In the genomic region with DNA sequence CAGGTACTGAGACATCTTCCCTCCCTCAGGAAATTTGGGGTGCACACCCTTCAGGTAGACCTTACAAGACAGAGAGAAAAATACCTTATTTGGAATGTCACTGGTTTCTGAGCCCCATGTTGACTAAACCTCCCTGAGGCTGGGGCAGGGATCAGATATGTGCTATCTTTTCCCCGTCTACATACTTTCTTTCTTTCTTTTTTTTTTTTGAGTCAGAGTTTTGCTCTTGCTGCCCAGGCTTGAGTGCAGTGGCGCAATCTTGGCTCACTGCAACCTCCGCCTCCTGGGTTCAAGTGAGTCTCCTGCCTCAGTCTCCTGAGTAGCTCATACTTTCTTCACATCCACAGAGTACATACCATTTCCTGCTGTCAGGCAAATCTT, we compare ENCODE assay signal across 9 cellular contexts. TPM values are rescaled to one million over a fixed set of nuclear protein-coding genes. Genes with fewer than 3 reads are reported as not detected.
DNase-seq lines count a peak whose midpoint lies in the region; ATAC-seq, FAIRE-seq and TF ChIP-seq lines count a peak whose summit lies in the region.
"Had no signal": no experiment of that assay in that cellular context is flagged by ENCODE, and none has a peak within 500 bp of the region (broad histone marks: within the 10 kb centered on the region; RNA-seq: fewer than 3 reads in every experiment).

No MANE protein-coding gene starts in this region.

- no peaks in the 10 kb centered on the region for H3K9me3 Mint-ChIP-seq in CD8-positive, alpha-beta memory T cell
- no peaks in the 10 kb centered on the region for H3K9me3 Mint-ChIP-seq in IgD-negative memory B cell

- H3K27ac ChIP-seq in CD8-positive, alpha-beta memory T cell (ENCODE audit: low read depth, low read length), result no peak overlapping the region
- H3K27ac ChIP-seq in neutrophil, result peak overlapping the region; percentile 97

- CTCF ChIA-PET in CD8-positive, alpha-beta memory T cell (lab: Charles Lee), result no interaction called here

- no peak overlapping the region for H3K4me3 ChIP-seq in CD8-positive, alpha-beta memory T cell (ENCODE audit: low read length)
- no peak overlapping the region for H3K4me3 ChIP-seq in bronchial epithelial cell (ENCODE audit: low read depth, low read length)
- no peak overlapping the region for H3K4me3 ChIP-seq in neutrophil (ENCODE audit: low read depth in 1 of 2, low read length in 1 of 2)

- H3K4me3 Mint-ChIP-seq in CD8-positive, alpha-beta memory T cell, result peak overlapping the region in 6 of 7 donors; percentile 32 to 93 (median 78)
- peak overlapping the region in 2 of 4 donors; percentile 85 to 88 for H3K4me3 Mint-ChIP-seq in IgD-negative memory B cell

- POLR2A ChIA-PET in CD8-positive, alpha-beta memory T cell (lab: Charles Lee), result interaction anchor here (0.9 kb wide), 1 partner anchor 11 kb away, joined by 3 read pairs; no protein-coding TSS in a partner anchor

- H3K27ac Mint-ChIP-seq in CD8-positive, alpha-beta memory T cell, result peak overlapping the region in 5 of 8 donors; percentile 29 to 97 (median 92)
- peak overlapping the region; percentile 38 to 74 (median 71) for H3K27ac Mint-ChIP-seq in IgD-negative memory B cell

- H3K9me3 ChIP-seq in CD8-positive, alpha-beta memory T cell (ENCODE audit: low read length), result no peaks in the 10 kb centered on the region
- H3K9me3 ChIP-seq in neutrophil, result no peaks in the 10 kb centered on the region

- no peaks in the 10 kb centered on the region for H3K27me3 Mint-ChIP-seq in CD8-positive, alpha-beta memory T cell
- H3K27me3 Mint-ChIP-seq in IgD-negative memory B cell, result peaks cover 2% of the 10 kb centered on the region

- H3K36me3 Mint-ChIP-seq in CD8-positive, alpha-beta memory T cell, result peaks cover 0 to 38% (median 6%) of the 10 kb centered on the region in 3 donors
- H3K36me3 Mint-ChIP-seq in IgD-negative memory B cell, result peaks cover 3% of the 10 kb centered on the region

- H3K27me3 ChIP-seq in CD8-positive, alpha-beta memory T cell (ENCODE audit: insufficient read depth, low read length, poor library complexity, severe bottlenecking), result no peaks in the 10 kb centered on the region
- H3K27me3 ChIP-seq in bronchial epithelial cell (ENCODE audit: control insufficient read depth, insufficient read depth, low read length) (no peaks in the 10 kb centered on the region), neutrophil (no peaks in the 10 kb centered on the region)
- H3K27me3 ChIP-seq: dorsolateral prefrontal cortex had no signal

- no peak for DNase-seq in CD8-positive, alpha-beta memory T cell
- DNase-seq in bronchial epithelial cell (ENCODE audit: low read depth) (peak; percentile 94), SK-N-DZ (ENCODE audit: low spot score) (no peak)
- no peak for DNase-seq in activated CD8-positive, alpha-beta memory T cell treated with anti-CD3 and anti-CD28 coated beads, Interleukin-2, amount 50 U/mL, for 4 hours
- DNase-seq: activated CD4-positive, CD25-positive, alpha-beta regulatory T cell treated with anti-CD3 and anti-CD28 coated beads, Interleukin-2, amount 50 U/mL, for 72 hours had no signal

- ATAC-seq in GM19455 (IDR thresholded peaks at IDR 0.05; ENCODE audit: unreplicated experiment), result no peak

- TF ChIP-seq CTCF in bronchial epithelial cell (IDR thresholded peaks at IDR 0.05; ENCODE audit: insufficient read depth, low read length, severe bottlenecking), result no peak
- TF ChIP-seq CTCF in neutrophil (IDR thresholded peaks at IDR 0.05), result no peak

- H3K36me3 ChIP-seq in CD8-positive, alpha-beta memory T cell (ENCODE audit: insufficient read depth, low read length), result peaks cover 8% of the 10 kb centered on the region
- peaks cover 31% of the 10 kb centered on the region for H3K36me3 ChIP-seq in bronchial epithelial cell (ENCODE audit: control insufficient read depth, insufficient read depth, low read length)
- H3K36me3 ChIP-seq in neutrophil, result peaks cover 42% of the 10 kb centered on the region

- peaks cover 27% of the 10 kb centered on the region for H3K4me1 ChIP-seq in CD8-positive, alpha-beta memory T cell (ENCODE audit: insufficient read depth, low read length)
- H3K4me1 ChIP-seq in neutrophil (ENCODE audit: control insufficient read depth in 1 of 2, insufficient read depth in 1 of 2, low read depth in 1 of 2, low read length in 1 of 2), result peaks cover 44 to 46% of the 10 kb centered on the region in 2 experiments

- H3K4me1 Mint-ChIP-seq in CD8-positive, alpha-beta memory T cell, result peaks cover 22 to 32% (median 25%) of the 10 kb centered on the region in 3 donors
- peaks cover 22 to 23% (median 22%) of the 10 kb centered on the region in 3 donors for H3K4me1 Mint-ChIP-seq in IgD-negative memory B cell

- no peak for FAIRE-seq in bronchial epithelial cell (lab: Jason Lieb, UNC)

RNA-seq across cellular contexts. Expression of gene CYB5R1, which starts 1.6 kb away (rescaled TPM):
- total RNA-seq in CD8-positive, alpha-beta memory T cell, result 10 to 100 TPM; 23.9 to 26.0 TPM
- 52.7 TPM for polyA plus RNA-seq in CD8-positive, alpha-beta memory T cell
- polyA plus RNA-seq in IgD-negative memory B cell, result 35.3 TPM
- 101 and 112 TPM in 2 replicates for total RNA-seq in bronchial epithelial cell
- polyA plus RNA-seq in SK-N-DZ (2014; cell fraction: cytosol; rRNA removed), result 22.5 and 28.9 TPM in 2 replicates
- 36.9 and 43.6 TPM in 2 replicates for polyA plus RNA-seq in SK-N-DZ (2014; cell fraction: nucleus; rRNA removed)

RNA-seq across cellular contexts. Expression of gene ADIPOR1, which starts 7.3 kb away (rescaled TPM):
- total RNA-seq in CD8-positive, alpha-beta memory T cell, result 10 to 100 TPM; 91.0 to 95.4 TPM
- polyA plus RNA-seq in CD8-positive, alpha-beta memory T cell, result 104 TPM
- polyA plus RNA-seq in IgD-negative memory B cell, result 91.5 TPM
- total RNA-seq in bronchial epithelial cell, result 178 and 212 TPM in 2 replicates
- 64.8 and 66.4 TPM in 2 replicates for polyA plus RNA-seq in SK-N-DZ (2014; cell fraction: cytosol; rRNA removed)
- polyA plus RNA-seq in SK-N-DZ (2014; cell fraction: nucleus; rRNA removed), result 34.2 and 46.6 TPM in 2 replicates

RNA-seq across cellular contexts. Expression of gene KLHL12, which starts 38.4 kb away (rescaled TPM):
- 10 to 100 TPM; 40.2 to 40.9 TPM for total RNA-seq in CD8-positive, alpha-beta memory T cell
- 21.2 TPM for polyA plus RNA-seq in CD8-positive, alpha-beta memory T cell
- polyA plus RNA-seq in IgD-negative memory B cell, result 15.3 TPM
- 51.1 and 71.6 TPM in 2 replicates for total RNA-seq in bronchial epithelial cell
- polyA plus RNA-seq in SK-N-DZ (2014; cell fraction: cytosol; rRNA removed), result 27.6 and 28.9 TPM in 2 replicates
- polyA plus RNA-seq in SK-N-DZ (2014; cell fraction: nucleus; rRNA removed), result 34.4 and 38.4 TPM in 2 replicates

RNA-seq across cellular contexts. Expression of gene TMEM183A, which starts 41.7 kb away (rescaled TPM):
- 10 to 100 TPM; 76.9 to 77.2 TPM for total RNA-seq in CD8-positive, alpha-beta memory T cell
- polyA plus RNA-seq in CD8-positive, alpha-beta memory T cell, result 55.4 TPM
- 46.7 TPM for polyA plus RNA-seq in IgD-negative memory B cell
- 102 and 126 TPM in 2 replicates for total RNA-seq in bronchial epithelial cell
- polyA plus RNA-seq in SK-N-DZ (2014; cell fraction: cytosol; rRNA removed), result 82.7 and 88.3 TPM in 2 replicates
- polyA plus RNA-seq in SK-N-DZ (2014; cell fraction: nucleus; rRNA removed), result 97.1 and 135 TPM in 2 replicates
